8 cellular contexts compared by ENCODE assay signal in genomic region chr7:106598663-106599342, GRCh38.
DNase-seq lines count a peak whose midpoint lies in the region; ATAC-seq and TF ChIP-seq lines count a peak whose summit lies in the region.

No MANE protein-coding gene starts in this region.

- no peak overlapping the region for H3K9ac ChIP-seq in MM.1S (ENCODE audit: low read length)

- H2AFZ ChIP-seq in MM.1S (ENCODE audit: low read length), result peak overlapping the region; percentile 77

- no peaks in the 10 kb centered on the region for H3K9me3 Mint-ChIP-seq in activated naive CD8-positive, alpha-beta T cell treated with anti-CD3 and anti-CD28 coated beads for 36 hours

- H3K4me3 ChIP-seq in MM.1S (ENCODE audit: low read length) (peak overlapping the region; percentile 16; the same call in 1 of the 2 replicates), gastrocnemius medialis (peak overlapping the region; percentile 45 to 50 (median 49))

- H3K4me2 ChIP-seq in MM.1S (ENCODE audit: low read depth, low read length), result peak overlapping the region; percentile 59; the same call in 1 of the 2 replicates

- H3K36me3 ChIP-seq in MM.1S (replicated peaks; ENCODE audit: insufficient read depth, low read length) (no peaks in the 10 kb centered on the region), gastrocnemius medialis (no peaks in the 10 kb centered on the region)

- no peaks in the 10 kb centered on the region for H3K36me3 Mint-ChIP-seq in activated naive CD8-positive, alpha-beta T cell treated with anti-CD3 and anti-CD28 coated beads for 36 hours

- no peaks in the 10 kb centered on the region for H3K4me1 Mint-ChIP-seq in activated naive CD8-positive, alpha-beta T cell treated with anti-CD3 and anti-CD28 coated beads for 36 hours

- TF ChIP-seq POLR2A in gastrocnemius medialis (IDR thresholded peaks at IDR 0.05), result no peak

- no peak overlapping the region for H3K27ac ChIP-seq in MM.1S (ENCODE audit: low read length)
- peak overlapping the region; percentile 57 to 72 (median 66) for H3K27ac ChIP-seq in gastrocnemius medialis

- POLR2A ChIA-PET in HEK293T (lab: Yijun Ruan, JAX), result interaction anchor here (0.9 kb wide), 2 partner anchors 22 to 62 kb away, joined by 3 to 5 read pairs; partner anchors contain the start of gene CCDC71L

- H4K20me1 ChIP-seq in MM.1S (ENCODE audit: insufficient read depth, low read length), result no peaks in the 10 kb centered on the region

- H3K27ac Mint-ChIP-seq in activated naive CD8-positive, alpha-beta T cell treated with anti-CD3 and anti-CD28 coated beads for 36 hours, result no peak overlapping the region

- H3K27me3 ChIP-seq in MM.1S (replicated peaks; ENCODE audit: insufficient read depth, low read length) (no peaks in the 10 kb centered on the region), gastrocnemius medialis (no peaks in the 10 kb centered on the region)

- H3K4me3 Mint-ChIP-seq in activated naive CD8-positive, alpha-beta T cell treated with anti-CD3 and anti-CD28 coated beads for 36 hours, result peak overlapping the region; percentile 24

- DNase-seq in GM03348 (ENCODE audit: low spot score), result peak; percentile 62
- DNase-seq in HEK293T (ENCODE audit: extremely low spot score), result peak; percentile 67
- peak; percentile 91 for DNase-seq in MM.1S
- peak; percentile 31 for DNase-seq in SKM-1 (lab: John Stamatoyannopoulos, UW; ENCODE audit: unreplicated experiment)
- DNase-seq in activated naive CD8-positive, alpha-beta T cell treated with anti-CD3 and anti-CD28 coated beads for 36 hours, result peak; percentile 61
- peak; percentile 49 for DNase-seq in left ventricle myocardium superior
- DNase-seq in gastrocnemius medialis, result peak; percentile 54 to 73
- DNase-seq in GDM1 (lab: John Stamatoyannopoulos, UW), result no peak

- ATAC-seq in left ventricle myocardium superior, result peak; percentile 99
- peak; percentile 98 to 100 for ATAC-seq in gastrocnemius medialis

- H3K9me2 ChIP-seq in MM.1S (replicated peaks; ENCODE audit: insufficient read depth, low read length), result no peaks in the 10 kb centered on the region

- CTCF ChIA-PET in HEK293T (lab: Yijun Ruan, JAX), result interaction anchor here (1.1 kb wide), 1 partner anchor 8 kb away, joined by 3 read pairs; no protein-coding TSS in a partner anchor

- H3K4me1 ChIP-seq in MM.1S (ENCODE audit: low read length) (peaks cover 7% of the 10 kb centered on the region), gastrocnemius medialis (peaks cover 0 to 9% of the 10 kb centered on the region in 2 donors)

- no peak for TF ChIP-seq CTCF in MM.1S (IDR thresholded peaks at IDR 0.05; ENCODE audit: low read length)
- TF ChIP-seq CTCF in gastrocnemius medialis (IDR thresholded peaks at IDR 0.05 in 4 of 5, conservative IDR thresholded peaks at IDR 0.05 in 1 of 5), result no peak

- in situ Hi-C loops in gastrocnemius medialis (cut with MboI; ENCODE audit: low sequenced_read_pairs in 4 of 4), result no loop called here

- H3K79me2 ChIP-seq in MM.1S (ENCODE audit: low read length), result no peaks in the 10 kb centered on the region

- no peaks in the 10 kb centered on the region for H3K9me3 ChIP-seq in MM.1S (replicated peaks; ENCODE audit: insufficient read depth, low read length)
- H3K9me3 ChIP-seq in gastrocnemius medialis, result no peaks in the 10 kb centered on the region

- intact Hi-C loops in left ventricle myocardium superior (cut with micrococcal nuclease) (no loop called here), gastrocnemius medialis (cut with DNase I; ENCODE audit: low total_unique reads) (loop anchor here (5.0 kb wide), 1 partner anchor 63 kb away; the partner anchor contains the start of gene CCDC71L)

- H3K27me3 Mint-ChIP-seq in activated naive CD8-positive, alpha-beta T cell treated with anti-CD3 and anti-CD28 coated beads for 36 hours, result peaks cover 4% of the 10 kb centered on the region

- no peaks in the 10 kb centered on the region for H3F3A ChIP-seq in MM.1S (ENCODE audit: insufficient read depth, low read length)

TF ChIP-seq in HEK293T, 16 proteins besides CTCF, POLR2A, EP300 and RAD21:
- TF ChIP-seq ELF4 (IDR thresholded peaks at IDR 0.05) (0 out of 2 replicates have a peak, but pooled peaks have one; percentile 23), SP1 (IDR thresholded peaks at IDR 0.05) (no peak), FOXK2 (IDR thresholded peaks at IDR 0.05) (no peak), L3MBTL2 (conservative IDR thresholded peaks at IDR 0.05) (peak; percentile 42; the same call in 1 of the 2 replicates), ARNT (IDR thresholded peaks at IDR 0.05) (no peak)
- TF ChIP-seq, protein P1, sequence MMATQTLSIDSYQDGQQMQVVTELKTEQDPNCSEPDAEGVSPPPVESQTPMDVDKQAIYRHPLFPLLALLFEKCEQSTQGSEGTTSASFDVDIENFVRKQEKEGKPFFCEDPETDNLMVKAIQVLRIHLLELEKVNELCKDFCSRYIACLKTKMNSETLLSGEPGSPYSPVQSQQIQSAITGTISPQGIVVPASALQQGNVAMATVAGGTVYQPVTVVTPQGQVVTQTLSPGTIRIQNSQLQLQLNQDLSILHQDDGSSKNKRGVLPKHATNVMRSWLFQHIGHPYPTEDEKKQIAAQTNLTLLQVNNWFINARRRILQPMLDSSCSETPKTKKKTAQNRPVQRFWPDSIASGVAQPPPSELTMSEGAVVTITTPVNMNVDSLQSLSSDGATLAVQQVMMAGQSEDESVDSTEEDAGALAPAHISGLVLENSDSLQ (IDR thresholded peaks at IDR 0.05), result peak; percentile 77
TF ChIP-seq in HEK293T: peak in this region for 3.
